In the genomic region with DNA sequence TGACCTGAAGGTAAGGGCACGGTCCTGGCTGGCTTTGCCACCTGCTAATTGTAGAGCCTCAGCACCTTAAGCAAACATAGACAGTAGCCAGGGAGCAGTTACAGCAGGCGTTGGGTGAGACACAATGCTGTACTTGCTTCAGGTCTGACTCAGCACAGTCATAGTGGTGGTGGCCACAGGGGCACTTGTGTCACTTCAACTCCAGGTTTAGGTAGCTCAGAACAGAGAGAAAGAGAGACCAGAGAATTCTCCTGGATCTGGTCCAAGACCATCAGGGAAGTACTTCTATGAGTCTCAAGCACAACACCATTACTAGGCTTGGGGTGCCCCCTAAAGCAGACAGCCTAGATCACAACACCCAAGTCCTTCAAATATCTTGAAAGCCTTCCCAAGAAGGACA, we compare ENCODE assay signal across 18 cellular contexts.
DNase-seq lines count a peak whose midpoint lies in the region; ATAC-seq, FAIRE-seq and TF ChIP-seq lines count a peak whose summit lies in the region.
"Had no signal": no experiment of that assay in that cellular context is flagged by ENCODE, and none has a peak within 500 bp of the region (broad histone marks: within the 10 kb centered on the region; RNA-seq: fewer than 3 reads in every experiment).

No MANE protein-coding gene starts in this region.

- POLR2A ChIA-PET in GM12878 (lab: Charles Lee): no interaction called here

- no peak overlapping the region for H3K4me3 Mint-ChIP-seq in activated T-helper 17 cell treated with anti-CD3 and anti-CD28 coated beads, Interleukin-2, amount 50 U/mL, for 72 hours
- H3K4me3 Mint-ChIP-seq: CD8-positive, alpha-beta T cell had no signal

- no peaks in the 10 kb centered on the region for H3K4me1 Mint-ChIP-seq in activated T-helper 17 cell treated with anti-CD3 and anti-CD28 coated beads, Interleukin-2, amount 50 U/mL, for 72 hours

- peak; percentile 21 for TF ChIP-seq CTCF in GM13977 (IDR thresholded peaks at IDR 0.05; ENCODE audit: extremely low read depth, insufficient read depth, missing control alignments)
- TF ChIP-seq CTCF in GM12878 (IDR thresholded peaks at IDR 0.05 in 2 of 3, conservative IDR thresholded peaks at IDR 0.05 in 1 of 3; ENCODE audit: control insufficient read depth in 2 of 3, extremely low read depth in 1 of 3, insufficient read depth in 1 of 3, low read depth in 3 of 3, low read length in 3 of 3): peak in 1 of 3 experiments; percentile 33; a peak in 1 of 6 replicates

- no peaks in the 10 kb centered on the region for H3K36me3 ChIP-seq in GM12878 (ENCODE audit: control insufficient read depth in 2 of 2, insufficient read depth in 2 of 2, low read length in 1 of 2)
- H3K36me3 ChIP-seq: breast epithelium had no signal

- TF ChIP-seq EP300 in GM12878 (IDR thresholded peaks at IDR 0.05; ENCODE audit: borderline replicate concordance in 1 of 2, control insufficient read depth in 1 of 2, low read depth in 2 of 2, low read length in 2 of 2): no peak

- WGBS in GM12878 (ENCODE audit: insufficient coverage, insufficient replicate concordance, low lambda C conversion rate, missing lambda C conversion rate): 0% methylated on average over 2 of the region's 2 CpGs

- intact Hi-C loops in GM12878 (cut with micrococcal nuclease; ENCODE audit: unreplicated experiment): loop anchor here (1.0 to 2.0 kb wide), 3 partner anchors 132 to 192 kb away; no protein-coding TSS in a partner anchor

- ATAC-seq in GM21390 (IDR thresholded peaks at IDR 0.05; ENCODE audit: unreplicated experiment): peak; percentile 73
- peak; percentile 68 for ATAC-seq in HG03354 (IDR thresholded peaks at IDR 0.05; ENCODE audit: poor library complexity, severe bottlenecking, unreplicated experiment)
- peak; percentile 98 for ATAC-seq in GM12878
- ATAC-seq in activated T-helper 17 cell treated with anti-CD3 and anti-CD28 coated beads, Interleukin-2, amount 50 U/mL, for 72 hours (replicated peaks): no peak
- ATAC-seq: CD8-positive, alpha-beta T cell; left ventricle myocardium superior had no signal

- H3K27me3 ChIP-seq in GM12878 (replicated peaks in 1 of 2; ENCODE audit: control insufficient read depth in 2 of 2, insufficient read depth in 2 of 2, low read length in 1 of 2): no peaks in the 10 kb centered on the region
- H3K27me3 ChIP-seq: breast epithelium had no signal

- H3K4me1 ChIP-seq in GM12878 (ENCODE audit: control insufficient read depth, insufficient read depth, low read length): no peaks in the 10 kb centered on the region
- H3K4me1 ChIP-seq: breast epithelium had no signal

- RAD21 ChIA-PET in GM12878 (lab: Charles Lee; ENCODE audit: unreplicated experiment): interaction anchor here (1.0 to 3.0 kb wide), 3 partner anchors 8 to 139 kb away, joined by 3 to 13 read pairs (median 4); no protein-coding TSS in a partner anchor

- SMC1A ChIA-PET in GM12878 (lab: Charles Lee; ENCODE audit: uncharacterized antibody, unreplicated experiment): interaction anchor here (0.6 to 3.0 kb wide), 11 partner anchors 9 to 192 kb away, joined by 3 to 17 read pairs (median 3); no protein-coding TSS in a partner anchor

- H3K4me3 ChIP-seq in GM12878: no peak overlapping the region
- H3K4me3 ChIP-seq: breast epithelium had no signal

- no peak overlapping the region for H3K27ac Mint-ChIP-seq in activated T-helper 17 cell treated with anti-CD3 and anti-CD28 coated beads, Interleukin-2, amount 50 U/mL, for 72 hours
- H3K27ac Mint-ChIP-seq: CD8-positive, alpha-beta T cell; progenitor cell of endocrine pancreas had no signal

- H2AFZ ChIP-seq in GM12878 (ENCODE audit: control insufficient read depth, low read depth, low read length): no peak overlapping the region

- no peak overlapping the region for H3K27ac ChIP-seq in GM12878 (ENCODE audit: control insufficient read depth, insufficient read depth)
- H3K27ac ChIP-seq: breast epithelium, HL-60 had no signal

- BruUV-seq in GM12878 (replicated peaks; lab: Mats Ljungman, UMichigan): no TSS peak

- CTCF ChIA-PET in GM12878 (lab: Yijun Ruan, JAX): interaction anchor here (0.9 to 2.7 kb wide), 8 partner anchors 8 to 144 kb away, joined by 3 to 11 read pairs (median 6); no protein-coding TSS in a partner anchor

- H3K9me3 ChIP-seq in GM12878 (replicated peaks; ENCODE audit: control insufficient read depth, insufficient read depth, low read length): no peaks in the 10 kb centered on the region
- H3K9me3 ChIP-seq: breast epithelium had no signal

- H3K79me2 ChIP-seq in GM12878 (ENCODE audit: control insufficient read depth, insufficient read depth, low read length): no peaks in the 10 kb centered on the region

- DNase-seq in GM13977 (ENCODE audit: low spot score) (no peak), GM12878 (ENCODE audit: low read depth, low spot score) (peak; percentile 7), SIG-M5 treated with dmso at 0.1 percent for 504 hours (lab: John Stamatoyannopoulos, UW; ENCODE audit: unreplicated experiment) (no peak), EL (no peak), NCI-H446 treated with DMSO at 0.1 percent for 48 hours (lab: John Stamatoyannopoulos, UW) (no peak)
- DNase-seq: activated CD8-positive, alpha-beta memory T cell treated with anti-CD3 and anti-CD28 coated beads, Interleukin-2, amount 50 U/mL, for 4 hours; CD8-positive, alpha-beta T cell; left ventricle myocardium superior; NCI-H2029 treated with DMSO at 0.1 percent for 48 hours; T-helper 1 cell had no signal

- in situ Hi-C loops in GM13977 (cut with MboI; ENCODE audit: low pct_unique_long_range_greater_than_20kb, low sequenced_read_pairs, unreplicated experiment): no loop called here
- in situ Hi-C loops in GM12878 (cut with MboI): no loop called here

- no peak overlapping the region for H3K9ac ChIP-seq in GM12878 (ENCODE audit: control insufficient read depth, insufficient read depth, low read length)

- H3K4me2 ChIP-seq in GM12878 (ENCODE audit: control insufficient read depth, insufficient read depth): no peak overlapping the region

- TF ChIP-seq POLR2A in GM12878 (IDR thresholded peaks at IDR 0.05; ENCODE audit: low read depth, low read length): no peak

- no peaks in the 10 kb centered on the region for H4K20me1 ChIP-seq in GM12878 (ENCODE audit: control insufficient read depth, insufficient read depth)

- TF ChIP-seq RAD21 in GM12878 (IDR thresholded peaks at IDR 0.05; ENCODE audit: insufficient read depth, low read depth, low read length): peak; percentile 25; the same call in 1 of the 2 replicates

- FAIRE-seq in GM12878 (lab: Jason Lieb, UNC): peak; percentile 69
- FAIRE-seq: GM19239, urothelium cell line had no signal

- H3K27me3 Mint-ChIP-seq in activated T-helper 17 cell treated with anti-CD3 and anti-CD28 coated beads, Interleukin-2, amount 50 U/mL, for 72 hours: peaks cover 4% of the 10 kb centered on the region
- H3K27me3 Mint-ChIP-seq: progenitor cell of endocrine pancreas had no signal

- peaks cover 12% of the 10 kb centered on the region for H3K9me3 Mint-ChIP-seq in activated T-helper 17 cell treated with anti-CD3 and anti-CD28 coated beads, Interleukin-2, amount 50 U/mL, for 72 hours
- H3K9me3 Mint-ChIP-seq: CD8-positive, alpha-beta T cell had no signal

- no peaks in the 10 kb centered on the region for H3K36me3 Mint-ChIP-seq in activated T-helper 17 cell treated with anti-CD3 and anti-CD28 coated beads, Interleukin-2, amount 50 U/mL, for 72 hours (ENCODE audit: low read depth)
- H3K36me3 Mint-ChIP-seq: CD8-positive, alpha-beta T cell had no signal

TF ChIP-seq in GM12878, 131 proteins besides CTCF, POLR2A, EP300 and RAD21 (continues in another document):
- TF ChIP-seq SMC3 (IDR thresholded peaks at IDR 0.05; ENCODE audit: borderline replicate concordance, low read length) (peak; percentile 47; the same call in 1 of the 2 replicates), IRF4 (IDR thresholded peaks at IDR 0.05; ENCODE audit: low read depth, low read length) (0 out of 2 replicates have a peak, but pooled peaks have one; percentile 16), IKZF2 (IDR thresholded peaks at IDR 0.05) (peak in 1 of 2 experiments; percentile 32; a peak in 1 of 4 replicates), RFX5 (IDR thresholded peaks at IDR 0.05; ENCODE audit: low read depth, low read length) (no peak)
- TF ChIP-seq, protein P1, sequence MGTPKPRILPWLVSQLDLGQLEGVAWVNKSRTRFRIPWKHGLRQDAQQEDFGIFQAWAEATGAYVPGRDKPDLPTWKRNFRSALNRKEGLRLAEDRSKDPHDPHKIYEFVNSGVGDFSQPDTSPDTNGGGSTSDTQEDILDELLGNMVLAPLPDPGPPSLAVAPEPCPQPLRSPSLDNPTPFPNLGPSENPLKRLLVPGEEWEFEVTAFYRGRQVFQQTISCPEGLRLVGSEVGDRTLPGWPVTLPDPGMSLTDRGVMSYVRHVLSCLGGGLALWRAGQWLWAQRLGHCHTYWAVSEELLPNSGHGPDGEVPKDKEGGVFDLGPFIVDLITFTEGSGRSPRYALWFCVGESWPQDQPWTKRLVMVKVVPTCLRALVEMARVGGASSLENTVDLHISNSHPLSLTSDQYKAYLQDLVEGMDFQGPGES (IDR thresholded peaks at IDR 0.05): no peak
- TF ChIP-seq, protein P2, sequence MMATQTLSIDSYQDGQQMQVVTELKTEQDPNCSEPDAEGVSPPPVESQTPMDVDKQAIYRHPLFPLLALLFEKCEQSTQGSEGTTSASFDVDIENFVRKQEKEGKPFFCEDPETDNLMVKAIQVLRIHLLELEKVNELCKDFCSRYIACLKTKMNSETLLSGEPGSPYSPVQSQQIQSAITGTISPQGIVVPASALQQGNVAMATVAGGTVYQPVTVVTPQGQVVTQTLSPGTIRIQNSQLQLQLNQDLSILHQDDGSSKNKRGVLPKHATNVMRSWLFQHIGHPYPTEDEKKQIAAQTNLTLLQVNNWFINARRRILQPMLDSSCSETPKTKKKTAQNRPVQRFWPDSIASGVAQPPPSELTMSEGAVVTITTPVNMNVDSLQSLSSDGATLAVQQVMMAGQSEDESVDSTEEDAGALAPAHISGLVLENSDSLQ (IDR thresholded peaks at IDR 0.05): no peak
